ENCODE assay signal across 23 cellular contexts in genomic region chr7:104275900-104276299, GRCh38. TPM values are rescaled to one million over a fixed set of nuclear protein-coding genes. Genes with fewer than 3 reads are reported as not detected.
DNase-seq lines count a peak whose midpoint lies in the region; ATAC-seq lines count a peak whose summit lies in the region.
"Had no signal": no experiment of that assay in that cellular context is flagged by ENCODE, and none has a peak within 500 bp of the region (broad histone marks: within the 10 kb centered on the region; RNA-seq: fewer than 3 reads in every experiment).

No MANE protein-coding gene starts in this region.

- DNase-seq in activated CD4-positive, alpha-beta memory T cell treated with anti-CD3 and anti-CD28 coated beads, Interleukin-2, amount 10 ng/mL, durations not matched to agents 7 days and 5 days = peak; percentile 22
- no peak for DNase-seq in activated CD4-positive, alpha-beta memory T cell treated with anti-CD3 and anti-CD28 coated beads for 36 hours
- DNase-seq in LHCN-M2 (ENCODE audit: low read depth) (peak; percentile 11), kidney tubule cell (ENCODE audit: low spot score) (peak; percentile 53), midbrain (lab: John Stamatoyannopoulos, UW) (no peak), left colon (no peak), HCEC 1CT (no peak)
- peak; percentile 21 for DNase-seq in activated CD8-positive, alpha-beta T cell treated with anti-CD3 and anti-CD28 coated beads, Interleukin-2, amount 10 ng/mL, durations not matched to agents 7 days and 5 days
- DNase-seq: activated CD4-positive, alpha-beta T cell treated with anti-CD3 and anti-CD28 coated beads, Interleukin-2, amount 50 U/mL, for 48 hours; activated naive CD8-positive, alpha-beta T cell treated with anti-CD3 and anti-CD28 coated beads for 36 hours; activated T-cell treated with anti-CD3 and anti-CD28 coated beads, Interleukin-2, amount 50 U/mL, for 72 hours; erythroblast; KBM-7; NCI-H1417 treated with DMSO at 0.1 percent for 48 hours; NCI-H748 treated with DMSO at 0.1 percent for 48 hours; RPMI8226; stimulated activated naive CD4-positive, alpha-beta T cell treated with Interleukin-2 at 50 U/mL for 16 hours had no signal

- H3K27me3 Mint-ChIP-seq in activated CD4-positive, alpha-beta memory T cell treated with anti-CD3 and anti-CD28 coated beads, Interleukin-2, amount 10 ng/mL, durations not matched to agents 7 days and 5 days = peaks cover 5% of the 10 kb centered on the region
- H3K27me3 Mint-ChIP-seq in activated CD4-positive, alpha-beta memory T cell treated with anti-CD3 and anti-CD28 coated beads for 36 hours = peaks cover 13% of the 10 kb centered on the region
- peaks cover 1% of the 10 kb centered on the region for H3K27me3 Mint-ChIP-seq in activated CD8-positive, alpha-beta T cell treated with anti-CD3 and anti-CD28 coated beads, Interleukin-2, amount 10 ng/mL, durations not matched to agents 7 days and 5 days (ENCODE audit: low read depth)
- H3K27me3 Mint-ChIP-seq: dendritic cell treated with granulocyte-macrophage colony-stimulating factor and Interleukin-4, amounts not matched to agents 40 ng/mL and 50 ng/mL, for 4 days had no signal

- intact Hi-C loops in activated CD4-positive, alpha-beta memory T cell treated with anti-CD3 and anti-CD28 coated beads for 36 hours (cut with micrococcal nuclease) = no loop called here
- intact Hi-C loops in left colon (cut with DNase I, micrococcal nuclease) = no loop called here

- peaks cover 2% of the 10 kb centered on the region for H3K4me1 Mint-ChIP-seq in activated CD4-positive, alpha-beta memory T cell treated with anti-CD3 and anti-CD28 coated beads, Interleukin-2, amount 10 ng/mL, durations not matched to agents 7 days and 5 days
- H3K4me1 Mint-ChIP-seq in activated CD4-positive, alpha-beta memory T cell treated with anti-CD3 and anti-CD28 coated beads for 36 hours (ENCODE audit: low read depth) = no peaks in the 10 kb centered on the region
- no peaks in the 10 kb centered on the region for H3K4me1 Mint-ChIP-seq in activated CD8-positive, alpha-beta T cell treated with anti-CD3 and anti-CD28 coated beads, Interleukin-2, amount 10 ng/mL, durations not matched to agents 7 days and 5 days (ENCODE audit: low read depth)
- H3K4me1 Mint-ChIP-seq: activated naive CD8-positive, alpha-beta T cell treated with anti-CD3 and anti-CD28 coated beads for 36 hours; brain had no signal

- CTCF ChIA-PET in activated CD4-positive, alpha-beta memory T cell treated with anti-CD3 and anti-CD28 coated beads, Interleukin-2, amount 10 ng/mL, durations not matched to agents 7 days and 5 days (lab: Charles Lee) = no interaction called here
- CTCF ChIA-PET in activated CD4-positive, alpha-beta memory T cell treated with anti-CD3 and anti-CD28 coated beads for 36 hours (lab: Charles Lee) = no interaction called here
- CTCF ChIA-PET in activated CD8-positive, alpha-beta T cell treated with anti-CD3 and anti-CD28 coated beads, Interleukin-2, amount 10 ng/mL, durations not matched to agents 7 days and 5 days (lab: Charles Lee) = no interaction called here

- no peak overlapping the region for H3K27ac Mint-ChIP-seq in activated CD4-positive, alpha-beta memory T cell treated with anti-CD3 and anti-CD28 coated beads, Interleukin-2, amount 10 ng/mL, durations not matched to agents 7 days and 5 days
- no peak overlapping the region for H3K27ac Mint-ChIP-seq in activated CD4-positive, alpha-beta memory T cell treated with anti-CD3 and anti-CD28 coated beads for 36 hours
- H3K27ac Mint-ChIP-seq in activated CD8-positive, alpha-beta T cell treated with anti-CD3 and anti-CD28 coated beads, Interleukin-2, amount 10 ng/mL, durations not matched to agents 7 days and 5 days = no peak overlapping the region
- H3K27ac Mint-ChIP-seq: activated naive CD8-positive, alpha-beta T cell treated with anti-CD3 and anti-CD28 coated beads for 36 hours; activated T-cell treated with anti-CD3 and anti-CD28 coated beads, Interleukin-2, amount 50 U/mL, for 72 hours; brain; dendritic cell treated with granulocyte-macrophage colony-stimulating factor and Interleukin-4, amounts not matched to agents 40 ng/mL and 50 ng/mL, for 4 days had no signal

- no peak overlapping the region for H3K4me3 Mint-ChIP-seq in activated CD4-positive, alpha-beta memory T cell treated with anti-CD3 and anti-CD28 coated beads, Interleukin-2, amount 10 ng/mL, durations not matched to agents 7 days and 5 days
- H3K4me3 Mint-ChIP-seq in activated CD4-positive, alpha-beta memory T cell treated with anti-CD3 and anti-CD28 coated beads for 36 hours = no peak overlapping the region
- no peak overlapping the region for H3K4me3 Mint-ChIP-seq in activated CD8-positive, alpha-beta T cell treated with anti-CD3 and anti-CD28 coated beads, Interleukin-2, amount 10 ng/mL, durations not matched to agents 7 days and 5 days
- H3K4me3 Mint-ChIP-seq: activated naive CD8-positive, alpha-beta T cell treated with anti-CD3 and anti-CD28 coated beads for 36 hours; activated T-cell treated with anti-CD3 and anti-CD28 coated beads, Interleukin-2, amount 50 U/mL, for 72 hours; brain; CD4-positive, CD25-positive, alpha-beta regulatory T cell; dendritic cell treated with granulocyte-macrophage colony-stimulating factor and Interleukin-4, amounts not matched to agents 40 ng/mL and 50 ng/mL, for 4 days had no signal

- POLR2A ChIA-PET in activated CD4-positive, alpha-beta memory T cell treated with anti-CD3 and anti-CD28 coated beads, Interleukin-2, amount 10 ng/mL, durations not matched to agents 7 days and 5 days (lab: Charles Lee) = no interaction called here
- POLR2A ChIA-PET in activated CD4-positive, alpha-beta memory T cell treated with anti-CD3 and anti-CD28 coated beads for 36 hours (lab: Charles Lee) = no interaction called here
- POLR2A ChIA-PET in activated CD8-positive, alpha-beta T cell treated with anti-CD3 and anti-CD28 coated beads, Interleukin-2, amount 10 ng/mL, durations not matched to agents 7 days and 5 days (lab: Charles Lee) = no interaction called here

- ATAC-seq in activated CD8-positive, alpha-beta T cell treated with anti-CD3 and anti-CD28 coated beads, Interleukin-2, amount 10 ng/mL, durations not matched to agents 7 days and 5 days = no peak
- no peak for ATAC-seq in left colon

- no peaks in the 10 kb centered on the region for H3K9me3 Mint-ChIP-seq in activated CD4-positive, alpha-beta memory T cell treated with anti-CD3 and anti-CD28 coated beads, Interleukin-2, amount 10 ng/mL, durations not matched to agents 7 days and 5 days
- H3K9me3 Mint-ChIP-seq in activated CD4-positive, alpha-beta memory T cell treated with anti-CD3 and anti-CD28 coated beads for 36 hours = peaks cover 9% of the 10 kb centered on the region
- no peaks in the 10 kb centered on the region for H3K9me3 Mint-ChIP-seq in activated CD8-positive, alpha-beta T cell treated with anti-CD3 and anti-CD28 coated beads, Interleukin-2, amount 10 ng/mL, durations not matched to agents 7 days and 5 days (ENCODE audit: insufficient read depth)

- no peaks in the 10 kb centered on the region for H3K36me3 Mint-ChIP-seq in activated CD4-positive, alpha-beta memory T cell treated with anti-CD3 and anti-CD28 coated beads, Interleukin-2, amount 10 ng/mL, durations not matched to agents 7 days and 5 days (ENCODE audit: low read depth)
- no peaks in the 10 kb centered on the region for H3K36me3 Mint-ChIP-seq in activated CD4-positive, alpha-beta memory T cell treated with anti-CD3 and anti-CD28 coated beads for 36 hours
- no peaks in the 10 kb centered on the region for H3K36me3 Mint-ChIP-seq in activated CD8-positive, alpha-beta T cell treated with anti-CD3 and anti-CD28 coated beads, Interleukin-2, amount 10 ng/mL, durations not matched to agents 7 days and 5 days (ENCODE audit: low read depth)
- H3K36me3 Mint-ChIP-seq: activated naive CD8-positive, alpha-beta T cell treated with anti-CD3 and anti-CD28 coated beads for 36 hours; brain; CD4-positive, CD25-positive, alpha-beta regulatory T cell had no signal

RNA-seq across cellular contexts. Expression of gene LHFPL3, which starts 52.5 kb away (rescaled TPM):
- not detected for total RNA-seq in activated CD4-positive, alpha-beta memory T cell treated with anti-CD3 and anti-CD28 coated beads, Interleukin-2, amount 10 ng/mL, durations not matched to agents 7 days and 5 days
- not detected for total RNA-seq in activated CD4-positive, alpha-beta memory T cell treated with anti-CD3 and anti-CD28 coated beads for 36 hours
- total RNA-seq in LHCN-M2 (2014; rRNA removed) (not detected in 2 replicates), left colon (under 1 TPM; 0.34 to 0.45 TPM)
- not detected for polyA plus RNA-seq in LHCN-M2 (2012)
- not detected for total RNA-seq in activated CD8-positive, alpha-beta T cell treated with anti-CD3 and anti-CD28 coated beads, Interleukin-2, amount 10 ng/mL, durations not matched to agents 7 days and 5 days
- total RNA-seq: activated naive CD8-positive, alpha-beta T cell treated with anti-CD3 and anti-CD28 coated beads for 36 hours; activated T-cell treated with anti-CD3 and anti-CD28 coated beads, Interleukin-2, amount 50 U/mL, for 72 hours; CD4-positive, CD25-positive, alpha-beta regulatory T cell; liver; right atrium auricular region had no signal
- polyA plus RNA-seq: AG04450; CD4-positive, CD25-positive, alpha-beta regulatory T cell; liver had no signal

Comparison
In these comparisons a context has a peak if more than half of its experiments do, and no peak if none do; other contexts are left out.
1. DNase-seq: peak in activated CD4-positive, alpha-beta memory T cell treated with anti-CD3 and anti-CD28 coated beads, Interleukin-2, amount 10 ng/mL, durations not matched to agents 7 days and 5 days (single experiment), LHCN-M2 (single experiment), activated CD8-positive, alpha-beta T cell treated with anti-CD3 and anti-CD28 coated beads, Interleukin-2, amount 10 ng/mL, durations not matched to agents 7 days and 5 days (single experiment) and kidney tubule cell (single experiment); none in activated CD4-positive, alpha-beta memory T cell treated with anti-CD3 and anti-CD28 coated beads for 36 hours (single experiment), midbrain (single experiment), left colon (0 of 2) and HCEC 1CT (single experiment).